ENCODE assay signal across 33 cellular contexts in genomic region chr3:70150599-70150998, GRCh38.
"Had no signal": no experiment of that assay in that cellular context is flagged by ENCODE, and none has a peak within 500 bp of the region (broad histone marks: within the 10 kb centered on the region; RNA-seq: fewer than 3 reads in every experiment).

No MANE protein-coding gene starts in this region.

- H3K9ac ChIP-seq: KMS-11, SK-N-SH had no signal

- H3K27ac ChIP-seq: Peyer's patch, SJSA1 had no signal

- ATAC-seq: PC-3 had no signal

- DNase-seq: Karpas-422, MG63, NCI-H1048, NCI-H1092 treated with DMSO at 0.1 percent for 48 hours, NCI-H1417, NCI-H1436, NCI-H146, NCI-H1694, NCI-H187, NCI-H1930, NCI-H2029 treated with DMSO at 0.1 percent for 48 hours, NCI-H2081 treated with DMSO at 0.1 percent for 48 hours, NCI-H2107, NCI-H2171, NCI-H226, NCI-H446 treated with DMSO at 0.1 percent for 48 hours, NCI-H510A, NCI-H524, NCI-H526, NCI-H69, NCI-H748 treated with DMSO at 0.1 percent for 48 hours, NCI-H82, OCI-M1, PC-3, Peyer's patch, Right ventricle myocardium superior, RPMI8226, SHP77 treated with DMSO at 0.1 percent for 48 hours, SK-N-SH, SW 1271, T-helper 1 cell had no signal

- H3K4me1 ChIP-seq: Peyer's patch, SJSA1 had no signal

- H3K4me2 ChIP-seq: KMS-11, SK-N-SH had no signal

- H3K36me3 ChIP-seq: MG63, Peyer's patch, SJSA1 had no signal

- H3K9me3 ChIP-seq: MG63, Peyer's patch, SJSA1, SK-N-SH had no signal

- H3K4me3 ChIP-seq: MG63, Peyer's patch, SJSA1 had no signal

- H3K27me3 ChIP-seq: MG63, Peyer's patch, SJSA1 had no signal
